ENCODE assay signal across 1 cellular context in genomic region chr16:69724981-69725479, GRCh38.
A peak's percentile ranks its signal among the peaks of the same experiment; 100 is the strongest.
TF ChIP-seq lines count a peak whose summit lies in the region.

No MANE protein-coding gene starts in this region.

TF ChIP-seq in K562, 482 proteins besides CTCF, POLR2A, EP300 and RAD21:
- TF ChIP-seq SMAD4 (CRISPR knock-in tag; conservative IDR thresholded peaks at IDR 0.05), result no peak
- TF ChIP-seq CEBPG (CRISPR knock-in tag; IDR thresholded peaks at IDR 0.05), result no peak
- peak in 1 of 2 experiments; percentile 40; a peak in 1 of 4 replicates for TF ChIP-seq CEBPG (tag; conservative IDR thresholded peaks at IDR 0.05 in 1 of 2, IDR thresholded peaks at IDR 0.05 in 1 of 2)
- TF ChIP-seq PKNOX1 (IDR thresholded peaks at IDR 0.05), result peak; percentile 75
- TF ChIP-seq TFE3 (CRISPR knock-in tag; IDR thresholded peaks at IDR 0.05), result no peak
- 0 out of 4 replicates have a peak, but pooled peaks of 1 of the 2 experiments have one; percentile 25 for TF ChIP-seq MAZ (CRISPR knock-in tag; conservative IDR thresholded peaks at IDR 0.05 in 1 of 2, IDR thresholded peaks at IDR 0.05 in 1 of 2)
- no peak for TF ChIP-seq ZNF449 (CRISPR knock-in tag; IDR thresholded peaks at IDR 0.05)
- peak; percentile 21; the same call in 1 of the 2 replicates for TF ChIP-seq CEBPB (tag; IDR thresholded peaks at IDR 0.05)
- peak in 1 of 2 experiments; percentile 30; a peak in 1 of 4 replicates for TF ChIP-seq HDAC1 (IDR thresholded peaks at IDR 0.05)
- TF ChIP-seq FOSL1 (tag; conservative IDR thresholded peaks at IDR 0.05), result 0 out of 2 replicates have a peak, but pooled peaks have one; percentile 7
- TF ChIP-seq PCBP1 (IDR thresholded peaks at IDR 0.05; ENCODE audit: low read depth, low read length, poor library complexity, severe bottlenecking), result no peak
- no peak for TF ChIP-seq RFX5 (IDR thresholded peaks at IDR 0.05; ENCODE audit: low read depth, low read length)
- no peak for TF ChIP-seq STAG1 (CRISPR knock-in tag; IDR thresholded peaks at IDR 0.05; ENCODE audit: borderline replicate concordance)
- TF ChIP-seq PBX2 (CRISPR knock-in tag; IDR thresholded peaks at IDR 0.05; ENCODE audit: low read depth), result no peak
- peak; percentile 76 for TF ChIP-seq PBX2 (tag; conservative IDR thresholded peaks at IDR 0.05; ENCODE audit: low read depth)
- no peak for TF ChIP-seq ZMIZ1 (IDR thresholded peaks at IDR 0.05; ENCODE audit: low read depth in 2 of 2, low read length in 2 of 2)
- peak; percentile 86 for TF ChIP-seq MEIS2 (IDR thresholded peaks at IDR 0.05; ENCODE audit: partially characterized antibody)
- peak in 1 of 2 experiments; percentile 82; a peak in 2 of 4 replicates for TF ChIP-seq RCOR1 (IDR thresholded peaks at IDR 0.05; ENCODE audit: borderline replicate concordance in 1 of 2, low read depth in 2 of 2, low read length in 2 of 2)
- TF ChIP-seq ZNF699 (CRISPR knock-in tag; IDR thresholded peaks at IDR 0.05; ENCODE audit: insufficient replicate concordance), result no peak
- TF ChIP-seq KDM1A (IDR thresholded peaks at IDR 0.05), result peak; percentile 94 to 95
